ENCODE assay signal across 8 cellular contexts in the genomic region with DNA sequence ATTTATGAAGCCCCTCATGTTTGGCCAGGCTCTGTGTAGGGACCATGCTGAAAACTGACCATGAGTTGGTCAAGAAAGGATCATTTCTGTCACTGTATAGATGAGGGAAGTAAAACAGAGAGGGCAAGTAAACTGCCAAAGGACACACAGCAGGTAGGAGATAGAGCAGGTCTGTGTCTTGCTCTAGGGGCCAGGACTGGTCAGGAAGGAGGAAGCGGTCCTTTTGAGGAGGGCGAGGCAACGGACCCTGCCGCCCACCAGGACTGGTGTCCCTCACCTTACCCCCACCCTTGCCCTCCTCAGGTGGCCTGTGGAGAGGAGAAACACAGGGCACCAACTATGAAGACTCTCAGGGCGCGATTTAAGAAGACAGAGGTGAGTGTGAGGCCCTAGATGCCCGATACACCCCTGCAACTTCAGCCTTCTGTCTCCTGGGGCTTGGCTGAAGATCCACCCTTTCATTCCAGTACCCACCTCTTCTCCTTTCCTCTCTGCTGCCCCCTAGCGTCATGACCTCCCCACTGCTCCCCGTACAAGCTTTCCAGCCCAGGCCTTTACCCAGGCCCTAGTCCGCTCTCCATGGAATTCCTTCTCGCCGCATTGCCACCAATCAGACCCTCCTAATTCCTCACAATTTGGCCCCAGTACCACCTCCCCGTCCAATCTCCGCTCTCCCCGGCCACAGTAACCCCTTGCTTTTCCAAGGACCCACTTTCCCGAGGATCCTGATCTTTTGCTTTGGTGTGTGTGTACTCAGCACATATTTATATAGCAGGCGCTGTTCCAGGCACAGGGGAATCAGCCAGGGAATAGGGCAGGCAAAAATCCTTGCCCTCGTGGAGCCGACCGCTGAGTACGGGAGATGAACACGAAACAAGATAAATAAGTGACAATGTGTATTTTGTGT. TPM values are rescaled to one million over a fixed set of nuclear protein-coding genes. Genes with fewer than 3 reads are reported as not detected.
DNase-seq lines count a peak whose midpoint lies in the region; ATAC-seq and TF ChIP-seq lines count a peak whose summit lies in the region.

No MANE protein-coding gene starts in this region.

- POLR2A ChIA-PET in IMR-90 (lab: Charles Lee; ENCODE audit: unreplicated experiment) (no interaction called here), Panc1 (lab: Charles Lee) (no interaction called here)

- 27% methylated on average over 10 of the region's 22 CpGs; no CpG with 5 or more reads in 1 of the 2 experiments for WGBS in IMR-90 (ENCODE audit: extremely low coverage in 2 of 2, insufficient read length in 1 of 2), 2 experiments

- no peaks in the 10 kb centered on the region for H3K36me3 ChIP-seq in IMR-90 (ENCODE audit: control insufficient read depth, insufficient read depth, low read length)
- peaks cover 3% of the 10 kb centered on the region; the same call in 1 of the 2 replicates for H3K36me3 ChIP-seq in Panc1 (ENCODE audit: control insufficient read depth, insufficient read depth, low read length)

- H3K79me1 ChIP-seq in IMR-90 (ENCODE audit: low read depth in 1 of 2, low read length in 2 of 2): peaks cover 6 to 11% of the 10 kb centered on the region in 2 experiments

- H3K27me3 ChIP-seq in IMR-90 (ENCODE audit: control insufficient read depth, insufficient read depth, low read length) (no peaks in the 10 kb centered on the region; the same call in 1 of the 2 replicates), Panc1 (ENCODE audit: control insufficient read depth, insufficient read depth, low read length) (no peaks in the 10 kb centered on the region)

- H3K9me3 ChIP-seq in IMR-90 (ENCODE audit: control insufficient read depth, insufficient read depth, low read length) (no peaks in the 10 kb centered on the region), Panc1 (ENCODE audit: control insufficient read depth, insufficient read depth, low read depth, low read length) (no peaks in the 10 kb centered on the region)

- no peak overlapping the region for H3K4me2 ChIP-seq in IMR-90 (ENCODE audit: low read depth, low read length)

- H3K36me3 Mint-ChIP-seq in activated T-cell treated with anti-CD3 and anti-CD28 coated beads, Interleukin-2, amount 50 U/mL, for 24 hours (ENCODE audit: low read depth): peaks cover 8% of the 10 kb centered on the region

- no peak overlapping the region for H3K4me3 ChIP-seq in IMR-90 (ENCODE audit: insufficient read depth, low read depth, low read length)
- H3K4me3 ChIP-seq in Panc1 (ENCODE audit: low read depth in 2 of 2, low read length in 2 of 2): no peak overlapping the region

- H3K9ac ChIP-seq in IMR-90 (ENCODE audit: low read depth, low read length): no peak overlapping the region

- H3K56ac ChIP-seq in IMR-90 (ENCODE audit: extremely low read depth, insufficient read depth, low read length): no peak overlapping the region

- H3K4ac ChIP-seq in IMR-90 (ENCODE audit: low read depth, low read length): peak overlapping the region; percentile 17; the same call in 1 of the 2 replicates

- no peak overlapping the region for H2BK120ac ChIP-seq in IMR-90 (ENCODE audit: low read depth, low read length)

- H3K4me1 ChIP-seq in IMR-90 (ENCODE audit: control insufficient read depth, insufficient read depth, low read length) (0 out of 2 replicates have a peak, but pooled peaks cover 1% of the 10 kb centered on the region), Panc1 (ENCODE audit: control insufficient read depth, insufficient read depth, low read length) (no peaks in the 10 kb centered on the region; the same call in none of the 2 replicates)

- no peak overlapping the region for H3K4me3 Mint-ChIP-seq in activated T-cell treated with anti-CD3 and anti-CD28 coated beads, Interleukin-2, amount 50 U/mL, for 24 hours

- no peaks in the 10 kb centered on the region for H3K9me3 Mint-ChIP-seq in activated T-cell treated with anti-CD3 and anti-CD28 coated beads, Interleukin-2, amount 50 U/mL, for 24 hours

- H2AK9ac ChIP-seq in IMR-90 (replicated peaks; ENCODE audit: low read depth, low read length, poor library complexity): peak overlapping the region; percentile 11

- no peaks in the 10 kb centered on the region for H4K20me1 ChIP-seq in IMR-90 (ENCODE audit: insufficient read depth, low read length)

- no peak overlapping the region for H3K18ac ChIP-seq in IMR-90 (ENCODE audit: low read depth, low read length)

- H2BK20ac ChIP-seq in IMR-90 (ENCODE audit: low read depth, low read length): no peak overlapping the region

- peak overlapping the region; percentile 89 for H2AFZ ChIP-seq in IMR-90 (replicated peaks; ENCODE audit: low read length, poor library complexity)

- intact Hi-C loops in IMR-90 (cut with micrococcal nuclease) (loop anchor here (5.0 kb wide), 1 partner anchor 119 kb away; the partner anchor contains the start of gene ZBTB7A), Panc1 (cut with micrococcal nuclease; ENCODE audit: unreplicated experiment) (no loop called here)

- peaks cover 18% of the 10 kb centered on the region for H3K4me1 Mint-ChIP-seq in activated T-cell treated with anti-CD3 and anti-CD28 coated beads, Interleukin-2, amount 50 U/mL, for 24 hours (ENCODE audit: low read depth)

- DNase-seq in COLO829 (ENCODE audit: low spot score): peak; percentile 81
- peak; percentile 58 for DNase-seq in IMR-90
- DNase-seq in Panc1 (ENCODE audit: low read depth, low spot score): no peak
- peak; percentile 84 for DNase-seq in activated T-cell treated with anti-CD3 and anti-CD28 coated beads, Interleukin-2, amount 50 U/mL, for 24 hours
- peak; percentile 67 for DNase-seq in fibroblast of peridontal ligament (ENCODE audit: extremely low read depth)
- peak; percentile 13 for DNase-seq in non-pigmented ciliary epithelial cell (ENCODE audit: low read depth)
- DNase-seq in superior temporal gyrus (ENCODE audit: extremely low spot score): peak; percentile 54

- H4K91ac ChIP-seq in IMR-90 (ENCODE audit: insufficient read depth, low read depth, low read length): no peak overlapping the region

- no peaks in the 10 kb centered on the region for H3K27me3 Mint-ChIP-seq in activated T-cell treated with anti-CD3 and anti-CD28 coated beads, Interleukin-2, amount 50 U/mL, for 24 hours

- no peak for TF ChIP-seq POLR2A in IMR-90 (IDR thresholded peaks at IDR 0.05; ENCODE audit: low read depth, low read length)

- in situ Hi-C loops in IMR-90 (cut with MboI; ENCODE audit: low sequenced_read_pairs) (no loop called here), Panc1 (cut with HindIII; ENCODE audit: low pct_unique_long_range_greater_than_20kb, low sequenced_read_pairs) (no loop called here)

- peak overlapping the region in 1 of 2 experiments; percentile 68; a peak in 1 of 4 replicates for H4K8ac ChIP-seq in IMR-90 (ENCODE audit: low read depth in 2 of 2, low read length in 2 of 2)

- no TSS peak for BruUV-seq in IMR-90 (replicated peaks; lab: Mats Ljungman, UMichigan)
- no TSS peak for BruUV-seq in Panc1 (replicated peaks; lab: Mats Ljungman, UMichigan)

- TF ChIP-seq RAD21 in IMR-90 (IDR thresholded peaks at IDR 0.05; ENCODE audit: low read length): peak; percentile 60

- H3K27ac ChIP-seq in IMR-90 (ENCODE audit: insufficient read depth, low read length) (no peak overlapping the region), Panc1 (ENCODE audit: low read length) (no peak overlapping the region)

- peak; percentile 77 for TF ChIP-seq CTCF in IMR-90 (conservative IDR thresholded peaks at IDR 0.05; ENCODE audit: low read depth, low read length)
- peak; percentile 89 for TF ChIP-seq CTCF in Panc1 (IDR thresholded peaks at IDR 0.05)

- no peak overlapping the region for H2BK5ac ChIP-seq in IMR-90 (ENCODE audit: low read depth, low read length, poor library complexity, severe bottlenecking)

- H4K5ac ChIP-seq in IMR-90 (ENCODE audit: low read depth, low read length): no peak overlapping the region

- no peak overlapping the region for H2BK15ac ChIP-seq in IMR-90 (ENCODE audit: low read depth, low read length)

- H3K27ac Mint-ChIP-seq in activated T-cell treated with anti-CD3 and anti-CD28 coated beads, Interleukin-2, amount 50 U/mL, for 24 hours: no peak overlapping the region

- H3K9me1 ChIP-seq in IMR-90 (ENCODE audit: insufficient read depth, low read length): peaks cover 4% of the 10 kb centered on the region; the same call in 1 of the 2 replicates

- no peak overlapping the region for H2AK5ac ChIP-seq in IMR-90 (ENCODE audit: low read depth, low read length)

- dilution Hi-C loops in IMR-90 (cut with HindIII; ENCODE audit: low sequenced_read_pairs, unreplicated experiment): no loop called here

- H3K14ac ChIP-seq in IMR-90 (replicated peaks; ENCODE audit: low read depth, low read length): no peak overlapping the region

- no peak overlapping the region for H3K23ac ChIP-seq in IMR-90 (ENCODE audit: low read depth, low read length)

- CTCF ChIA-PET in IMR-90 (lab: Yijun Ruan, JAX): interaction anchor here (1.0 kb wide), 1 partner anchor 29 kb away, joined by 3 read pairs; no protein-coding TSS in a partner anchor
- CTCF ChIA-PET in Panc1 (lab: Charles Lee): no interaction called here

- ATAC-seq in IMR-90 (ENCODE audit: low read depth): peak; percentile 76
- ATAC-seq in Panc1: peak; percentile 80; the same call in 1 of the 2 replicates
- no peak for ATAC-seq in GM21447 (IDR thresholded peaks at IDR 0.05; ENCODE audit: unreplicated experiment)

TF ChIP-seq in IMR-90, 13 proteins besides CTCF, POLR2A, EP300 and RAD21 (continues in another document):
- peak; percentile 42; the same call in 1 of the 2 replicates for TF ChIP-seq SMC3 (IDR thresholded peaks at IDR 0.05; ENCODE audit: low read depth, low read length)

RNA-seq across cellular contexts. Expression of gene ANKRD24, which starts 3.9 kb away (rescaled TPM):
- total RNA-seq in IMR-90 (2012; rRNA removed) (0.18 and 0.28 TPM in 2 replicates), Panc1 (2021; ENCODE audit: unreplicated experiment) (0.26 TPM)
- 0.21 and 0.29 TPM in 2 replicates for polyA plus RNA-seq in IMR-90 (2012; rRNA removed)
- 0.36 and 0.49 TPM in 2 replicates for polyA plus RNA-seq in IMR-90 (2012; cell fraction: cytosol; rRNA removed)
- polyA plus RNA-seq in IMR-90 (2012; cell fraction: nucleus; rRNA removed; ENCODE audit: low replicate concordance): 2.2 and 2.3 TPM in 2 replicates
- 0.39 TPM for polyA plus RNA-seq in Panc1 (2012; ENCODE audit: insufficient read length)

RNA-seq across cellular contexts. Expression of gene SIRT6, which starts 4.0 kb away (rescaled TPM):
- 3.9 and 6.1 TPM in 2 replicates for total RNA-seq in IMR-90 (2012; rRNA removed)
- polyA plus RNA-seq in IMR-90 (2012; rRNA removed): 25.3 and 31.6 TPM in 2 replicates
- 18.1 and 26.8 TPM in 2 replicates for polyA plus RNA-seq in IMR-90 (2012; cell fraction: cytosol; rRNA removed)
- 58.7 and 204 TPM in 2 replicates for polyA plus RNA-seq in IMR-90 (2012; cell fraction: nucleus; rRNA removed; ENCODE audit: low replicate concordance)
- 19.8 TPM for total RNA-seq in Panc1 (2021; ENCODE audit: unreplicated experiment)
- polyA plus RNA-seq in Panc1 (2012; ENCODE audit: insufficient read length): 29.2 TPM

RNA-seq across cellular contexts. Expression of gene CREB3L3, which starts 32.9 kb away (rescaled TPM):
- total RNA-seq in IMR-90 (2012; rRNA removed) (not detected in 2 replicates), Panc1 (2021; ENCODE audit: unreplicated experiment) (not detected)
- not detected in 2 replicates for polyA plus RNA-seq in IMR-90 (2012; rRNA removed)
- polyA plus RNA-seq in IMR-90 (2012; cell fraction: cytosol; rRNA removed): not detected in 2 replicates
- not detected in 2 replicates for polyA plus RNA-seq in IMR-90 (2012; cell fraction: nucleus; rRNA removed; ENCODE audit: low replicate concordance)
- polyA plus RNA-seq in Panc1 (2012; ENCODE audit: insufficient read length): not detected

RNA-seq across cellular contexts. Expression of gene EBI3, which starts 43.0 kb away (rescaled TPM):
- total RNA-seq in IMR-90 (2012; rRNA removed) (0.28 and 0.36 TPM in 2 replicates), Panc1 (2021; ENCODE audit: unreplicated experiment) (3.0 TPM)
- 2.7 and 3.0 TPM in 2 replicates for polyA plus RNA-seq in IMR-90 (2012; rRNA removed)
- polyA plus RNA-seq in IMR-90 (2012; cell fraction: cytosol; rRNA removed): 2.8 and 6.8 TPM in 2 replicates
- polyA plus RNA-seq in IMR-90 (2012; cell fraction: nucleus; rRNA removed; ENCODE audit: low replicate concordance): 2.5 and 2.7 TPM in 2 replicates
- polyA plus RNA-seq in Panc1 (2012; ENCODE audit: insufficient read length): 5.4 TPM
